In the genomic region with DNA sequence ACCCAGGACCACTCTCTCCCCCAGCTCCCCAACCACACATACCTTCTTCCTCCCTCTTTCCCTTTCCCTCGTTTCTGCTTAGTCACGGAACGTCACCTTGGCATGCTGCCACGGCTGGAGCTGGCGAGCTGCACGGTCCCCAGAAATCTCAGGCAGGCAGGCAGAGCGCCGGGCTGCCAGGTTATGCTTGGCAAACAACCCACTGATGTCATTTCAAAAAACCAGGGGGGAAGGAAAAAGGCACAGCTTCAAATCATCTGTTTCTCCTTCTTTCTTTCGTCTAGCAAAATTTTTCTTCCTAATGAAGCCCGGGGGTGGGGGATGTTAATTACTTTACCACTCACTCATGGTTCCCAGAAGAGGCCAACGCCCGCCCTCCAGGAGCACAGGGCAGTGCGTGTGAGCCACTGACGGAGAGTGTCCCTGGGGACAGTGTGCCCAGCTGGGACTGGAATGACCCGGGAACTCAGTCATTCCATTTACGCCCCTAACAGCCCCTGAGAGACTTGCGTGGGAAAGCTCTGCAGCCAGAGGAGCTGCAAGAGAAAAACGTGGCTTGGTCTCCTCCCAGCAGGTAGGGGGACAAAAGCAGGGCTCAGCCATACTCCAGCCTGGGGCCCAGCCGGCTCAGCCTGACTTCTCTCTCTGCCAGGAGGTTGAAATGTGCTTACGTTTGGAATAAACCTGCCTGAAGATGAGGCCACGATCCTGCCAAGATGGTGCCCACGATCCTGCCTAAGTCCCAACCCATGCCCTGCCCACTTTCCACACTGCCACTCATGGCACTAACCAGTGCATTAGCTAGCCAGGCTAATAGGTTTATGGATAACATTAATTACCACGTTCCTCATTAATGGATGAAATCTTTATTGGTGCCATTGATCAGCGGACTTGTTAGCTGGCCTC, we compare ENCODE assay signal across 9 cellular contexts.
DNase-seq lines count a peak whose midpoint lies in the region; ATAC-seq and TF ChIP-seq lines count a peak whose summit lies in the region.
"Had no signal": no experiment of that assay in that cellular context is flagged by ENCODE, and none has a peak within 500 bp of the region (broad histone marks: within the 10 kb centered on the region; RNA-seq: fewer than 3 reads in every experiment).

No MANE protein-coding gene starts in this region.

- POLR2A ChIA-PET in activated CD4-positive, alpha-beta T cell treated with anti-CD3 and anti-CD28 coated beads for 36 hours (lab: Charles Lee): no interaction called here

- H3K27ac Mint-ChIP-seq in nephron progenitor cell: peak overlapping the region; percentile 69
- no peak overlapping the region for H3K27ac Mint-ChIP-seq in activated CD4-positive, alpha-beta T cell treated with anti-CD3 and anti-CD28 coated beads for 36 hours

- ATAC-seq in esophagus mucosa (peak; percentile 67), GM19467 (IDR thresholded peaks at IDR 0.05; ENCODE audit: unreplicated experiment) (no peak), HG02610 (IDR thresholded peaks at IDR 0.05; ENCODE audit: unreplicated experiment) (no peak)
- no peak for ATAC-seq in activated CD4-positive, alpha-beta T cell treated with anti-CD3 and anti-CD28 coated beads for 36 hours

- no peaks in the 10 kb centered on the region for H3K27me3 Mint-ChIP-seq in nephron progenitor cell (ENCODE audit: low read depth, poor library complexity)
- H3K27me3 Mint-ChIP-seq in activated CD4-positive, alpha-beta T cell treated with anti-CD3 and anti-CD28 coated beads for 36 hours: no peaks in the 10 kb centered on the region

- H3K4me3 Mint-ChIP-seq in nephron progenitor cell: peak overlapping the region; percentile 48
- no peak overlapping the region for H3K4me3 Mint-ChIP-seq in activated CD4-positive, alpha-beta T cell treated with anti-CD3 and anti-CD28 coated beads for 36 hours
- H3K4me3 Mint-ChIP-seq: naive B cell had no signal

- intact Hi-C loops in activated CD4-positive, alpha-beta T cell treated with anti-CD3 and anti-CD28 coated beads for 36 hours (cut with DNase I, micrococcal nuclease): loop anchor here in 1 of 2 experiments (10.0 kb wide), 1 partner anchor 444 kb away; no protein-coding TSS in a partner anchor

- peaks cover 78% of the 10 kb centered on the region for H3K4me1 Mint-ChIP-seq in nephron progenitor cell
- H3K4me1 Mint-ChIP-seq in activated CD4-positive, alpha-beta T cell treated with anti-CD3 and anti-CD28 coated beads for 36 hours: peaks cover 6% of the 10 kb centered on the region

- H3K36me3 Mint-ChIP-seq in nephron progenitor cell (ENCODE audit: low read depth): peaks cover 11% of the 10 kb centered on the region
- no peaks in the 10 kb centered on the region for H3K36me3 Mint-ChIP-seq in activated CD4-positive, alpha-beta T cell treated with anti-CD3 and anti-CD28 coated beads for 36 hours (ENCODE audit: low read depth)
- H3K36me3 Mint-ChIP-seq: naive B cell had no signal

- no peak for TF ChIP-seq CTCF in nephron progenitor cell (IDR thresholded peaks at IDR 0.05)

- no peaks in the 10 kb centered on the region for H3K9me3 Mint-ChIP-seq in nephron progenitor cell
- no peaks in the 10 kb centered on the region for H3K9me3 Mint-ChIP-seq in activated CD4-positive, alpha-beta T cell treated with anti-CD3 and anti-CD28 coated beads for 36 hours (ENCODE audit: low read depth)

- CTCF ChIA-PET in activated CD4-positive, alpha-beta T cell treated with anti-CD3 and anti-CD28 coated beads for 36 hours (lab: Charles Lee): interaction anchor here (0.7 to 2.2 kb wide), 3 partner anchors 15 to 414 kb away, joined by 3 to 9 read pairs (median 3); no protein-coding TSS in a partner anchor

- DNase-seq in HCEC 1CT: peak; percentile 66
- peak; percentile 53 for DNase-seq in NCI-H774 (lab: John Stamatoyannopoulos, UW)
- peak; percentile 53 for DNase-seq in nephron progenitor cell
- DNase-seq in activated CD4-positive, alpha-beta T cell treated with anti-CD3 and anti-CD28 coated beads for 36 hours: no peak
- DNase-seq in activated T-cell treated with anti-CD3 and anti-CD28 coated beads, Interleukin-2, amount 50 U/mL, for 48 hours: no peak
- DNase-seq: naive B cell had no signal

Comparison
In these comparisons a context has a peak if more than half of its experiments do, and no peak if none do; other contexts are left out.
1. DNase-seq: peak in HCEC 1CT (single experiment), NCI-H774 (single experiment) and nephron progenitor cell (single experiment); none in activated CD4-positive, alpha-beta T cell treated with anti-CD3 and anti-CD28 coated beads for 36 hours (single experiment) and activated T-cell treated with anti-CD3 and anti-CD28 coated beads, Interleukin-2, amount 50 U/mL, for 48 hours (0 of 2).